ENCODE assay signal across 9 cellular contexts in the genomic region with DNA sequence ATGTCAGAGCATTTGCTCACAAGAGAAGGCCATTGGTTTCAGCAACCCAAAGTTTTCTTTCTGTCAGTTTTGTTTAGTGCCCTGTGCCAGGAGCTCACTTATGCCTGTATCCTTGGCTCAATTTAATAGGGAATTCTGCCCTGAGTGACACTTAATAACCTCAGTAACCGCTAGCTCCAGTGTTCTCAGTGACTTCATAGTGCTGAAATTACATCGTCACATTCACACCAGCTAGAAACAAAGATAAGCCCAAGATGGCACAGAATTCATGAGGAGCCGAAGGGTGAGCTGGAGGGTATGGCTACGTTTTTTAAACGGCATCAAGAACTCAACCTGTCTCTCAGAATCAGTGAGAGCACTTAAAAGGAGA. TPM values are rescaled to one million over a fixed set of nuclear protein-coding genes. Genes with fewer than 3 reads are reported as not detected.
DNase-seq lines count a peak whose midpoint lies in the region; ATAC-seq and TF ChIP-seq lines count a peak whose summit lies in the region.
"Had no signal": no experiment of that assay in that cellular context is flagged by ENCODE, and none has a peak within 500 bp of the region (broad histone marks: within the 10 kb centered on the region; RNA-seq: fewer than 3 reads in every experiment).

No MANE protein-coding gene starts in this region.

- H3K4me1 Mint-ChIP-seq in CD8-positive, alpha-beta T cell (ENCODE audit: low read depth), result peaks cover 64% of the 10 kb centered on the region
- H3K4me1 Mint-ChIP-seq: neural crest cell had no signal

- H3K4me1 ChIP-seq in CD8-positive, alpha-beta T cell (ENCODE audit: insufficient read depth, low read length), result peaks cover 52% of the 10 kb centered on the region
- H3K4me1 ChIP-seq in Peyer's patch (peaks cover 0 to 20% (median 3%) of the 10 kb centered on the region in 4 donors), esophagus squamous epithelium (peaks cover 0 to 37% (median 6%) of the 10 kb centered on the region in 3 donors)

- no peak overlapping the region for H3K9ac ChIP-seq in neural cell (ENCODE audit: low read length)

- no peak for DNase-seq in CD8-positive, alpha-beta T cell
- no peak for DNase-seq in Peyer's patch
- DNase-seq in esophagus squamous epithelium (lab: John Stamatoyannopoulos, UW), result no peak
- no peak for DNase-seq in GM20000 (ENCODE audit: low spot score)
- DNase-seq in dedifferentiated amniotic fluid mesenchymal stem cell (ENCODE audit: extremely low spot score), result no peak
- DNase-seq in occipital lobe (lab: John Stamatoyannopoulos, UW), result no peak

- intact Hi-C loops in CD8-positive, alpha-beta T cell (cut with DNase I, micrococcal nuclease), result loop anchor here (5.0 kb wide), 2 partner anchors 34 to 201 kb away; partner anchors contain the start of genes GPR137C (in 1 of the 2) and TXNDC16 (in 1 of the 2)
- intact Hi-C loops in esophagus squamous epithelium (cut with DNase I), result no loop called here

- no peaks in the 10 kb centered on the region for H3K27me3 ChIP-seq in CD8-positive, alpha-beta T cell (ENCODE audit: insufficient read depth, low read length)
- H3K27me3 ChIP-seq in Peyer's patch (no peaks in the 10 kb centered on the region), esophagus squamous epithelium (no peaks in the 10 kb centered on the region), neural cell (ENCODE audit: insufficient read depth, low read depth, low read length) (no peaks in the 10 kb centered on the region)

- H3K79me2 ChIP-seq in neural cell (replicated peaks; ENCODE audit: insufficient read depth, low read length), result no peaks in the 10 kb centered on the region

- POLR2A ChIA-PET in CD8-positive, alpha-beta T cell (lab: Charles Lee), result interaction anchor here (1.1 to 1.5 kb wide), 4 partner anchors 14 to 37 kb away, joined by 3 to 4 read pairs (median 3); partner anchors contain the start of gene PTGER2

- ATAC-seq in CD8-positive, alpha-beta T cell, result no peak
- ATAC-seq in GM18511 (IDR thresholded peaks at IDR 0.05; ENCODE audit: unreplicated experiment), result no peak

- CTCF ChIA-PET in CD8-positive, alpha-beta T cell (lab: Charles Lee), result interaction anchor here (0.5 to 1.7 kb wide), 5 partner anchors 13 to 51 kb away, joined by 3 to 4 read pairs (median 3); no protein-coding TSS in a partner anchor

- H3K36me3 ChIP-seq in CD8-positive, alpha-beta T cell (ENCODE audit: insufficient read depth, low read length), result no peaks in the 10 kb centered on the region
- H3K36me3 ChIP-seq in Peyer's patch (no peaks in the 10 kb centered on the region), esophagus squamous epithelium (no peaks in the 10 kb centered on the region), neural cell (ENCODE audit: insufficient read depth, low read length) (no peaks in the 10 kb centered on the region)

- WGBS in esophagus squamous epithelium, 2 donors, result 38 to 40% methylated on average over 3 to 5 of the region's 5 CpGs

- TF ChIP-seq POLR2A in Peyer's patch (IDR thresholded peaks at IDR 0.05), result no peak
- TF ChIP-seq POLR2A in esophagus squamous epithelium (IDR thresholded peaks at IDR 0.05), result no peak

- H3K27ac ChIP-seq in CD8-positive, alpha-beta T cell (ENCODE audit: low read depth, low read length), result peak overlapping the region; percentile 36
- peak overlapping the region; percentile 22 to 62 (median 44) for H3K27ac ChIP-seq in Peyer's patch
- peak overlapping the region in 3 of 4 donors; percentile 38 to 77 (median 74) for H3K27ac ChIP-seq in esophagus squamous epithelium
- no peak overlapping the region for H3K27ac ChIP-seq in neural cell (ENCODE audit: low read length)

- no peak for TF ChIP-seq CTCF in CD8-positive, alpha-beta T cell (IDR thresholded peaks at IDR 0.05)
- TF ChIP-seq CTCF in Peyer's patch (IDR thresholded peaks at IDR 0.05) (no peak), esophagus squamous epithelium (IDR thresholded peaks at IDR 0.05) (no peak), neural cell (IDR thresholded peaks at IDR 0.05; ENCODE audit: poor library complexity, severe bottlenecking) (no peak), GM20000 (IDR thresholded peaks at IDR 0.05; ENCODE audit: extremely low read depth, missing control alignments) (no peak)

- H3K4me3 ChIP-seq in CD8-positive, alpha-beta T cell (ENCODE audit: low read depth, low read length), result peak overlapping the region; percentile 29
- H3K4me3 ChIP-seq in Peyer's patch (no peak overlapping the region), esophagus squamous epithelium (no peak overlapping the region), neural cell (ENCODE audit: low read length) (no peak overlapping the region)

- H3K27me3 Mint-ChIP-seq in CD8-positive, alpha-beta T cell (ENCODE audit: low read depth), result no peaks in the 10 kb centered on the region

- no peaks in the 10 kb centered on the region for H4K20me1 ChIP-seq in neural cell (ENCODE audit: insufficient read depth)

- H3K4me3 Mint-ChIP-seq in CD8-positive, alpha-beta T cell, result peak overlapping the region; percentile 76
- H3K4me3 Mint-ChIP-seq: neural crest cell had no signal

- H3K27ac Mint-ChIP-seq in CD8-positive, alpha-beta T cell, result peak overlapping the region; percentile 93

- no peaks in the 10 kb centered on the region for H3K9me3 ChIP-seq in CD8-positive, alpha-beta T cell (ENCODE audit: low read length)
- H3K9me3 ChIP-seq in Peyer's patch (no peaks in the 10 kb centered on the region), esophagus squamous epithelium (no peaks in the 10 kb centered on the region), neural cell (ENCODE audit: low read length) (no peaks in the 10 kb centered on the region)

- no peaks in the 10 kb centered on the region for H3F3A ChIP-seq in neural cell (ENCODE audit: insufficient read depth, low read length, poor library complexity, severe bottlenecking)

- no peak for TF ChIP-seq EP300 in neural cell (conservative IDR thresholded peaks at IDR 0.05; ENCODE audit: poor library complexity, severe bottlenecking)

- no peak overlapping the region for H3K4me2 ChIP-seq in neural cell (ENCODE audit: low read length)

- TF ChIP-seq RAD21 in neural cell (conservative IDR thresholded peaks at IDR 0.05), result no peak

- no peaks in the 10 kb centered on the region for H3K9me3 Mint-ChIP-seq in CD8-positive, alpha-beta T cell
- H3K9me3 Mint-ChIP-seq: neural crest cell had no signal

- H2AFZ ChIP-seq in neural cell (ENCODE audit: low read depth, low read length), result no peak overlapping the region

- no peaks in the 10 kb centered on the region for H3K9me2 ChIP-seq in neural cell (ENCODE audit: insufficient read depth, low read length)

- no peaks in the 10 kb centered on the region for H3K36me3 Mint-ChIP-seq in CD8-positive, alpha-beta T cell

TF ChIP-seq in neural cell, 6 proteins besides CTCF, POLR2A, EP300 and RAD21:
- TF ChIP-seq REST (IDR thresholded peaks at IDR 0.05; ENCODE audit: borderline replicate concordance), result peak; percentile 41
- TF ChIP-seq POLR2AphosphoS5 (IDR thresholded peaks at IDR 0.05), result no peak
TF ChIP-seq in neural cell: peak in this region for 1.

RNA-seq across cellular contexts. Expression of gene PTGER2, which starts 37.1 kb away (rescaled TPM):
- total RNA-seq in CD8-positive, alpha-beta T cell, result 1 to 10 TPM; 3.5 to 4.3 TPM
- total RNA-seq in Peyer's patch (1 to 10 TPM; 2.7 to 6.4 (median 4.9) TPM), esophagus squamous epithelium (1 to 10 TPM in 2 of 4 donors, under 1 TPM in 1, not detected in 1; 0.31 to 2.5 (median 1.1) TPM), occipital lobe (not detected)
- not detected in 2 replicates for polyA plus RNA-seq in neural cell
- polyA minus RNA-seq in neural cell, result not detected in 2 replicates
- total RNA-seq: neural crest cell had no signal
